12 cellular contexts compared by ENCODE assay signal in genomic region chr2:23662941-23663729, GRCh38.
DNase-seq lines count a peak whose midpoint lies in the region; ATAC-seq, FAIRE-seq and TF ChIP-seq lines count a peak whose summit lies in the region.
"Had no signal": no experiment of that assay in that cellular context is flagged by ENCODE, and none has a peak within 500 bp of the region (broad histone marks: within the 10 kb centered on the region; RNA-seq: fewer than 3 reads in every experiment).

No MANE protein-coding gene starts in this region.

- H3K79me2 ChIP-seq in MM.1S (ENCODE audit: low read length): no peaks in the 10 kb centered on the region

- peaks cover 9% of the 10 kb centered on the region for H3K27me3 Mint-ChIP-seq in activated T-helper 2 cell treated with anti-CD3 and anti-CD28 coated beads, Interferon-gamma antibody, Interleukin-2, Interleukin-4, amounts not matched to agents 10 μg/mL and 5 μg/mL and 100 μg/mL, durations not matched to agents 14 hours and 24 hours and 36 hours (ENCODE audit: low read depth)

- TF ChIP-seq CTCF in AG04450 (IDR thresholded peaks at IDR 0.05; ENCODE audit: low read depth, low read length) (no peak), RWPE2 (IDR thresholded peaks at IDR 0.05; ENCODE audit: poor library complexity, severe bottlenecking) (no peak), foreskin keratinocyte (conservative IDR thresholded peaks at IDR 0.05) (no peak), pancreas (IDR thresholded peaks at IDR 0.05) (no peak), MM.1S (IDR thresholded peaks at IDR 0.05; ENCODE audit: low read length) (no peak)

- intact Hi-C loops in pancreas (cut with DNase I): no loop called here
- intact Hi-C loops in activated T-helper 2 cell treated with anti-CD3 and anti-CD28 coated beads, Interferon-gamma antibody, Interleukin-2, Interleukin-4, amounts not matched to agents 10 μg/mL and 5 μg/mL and 100 μg/mL, durations not matched to agents 14 hours and 24 hours and 36 hours (cut with micrococcal nuclease): no loop called here

- no peaks in the 10 kb centered on the region; the same call in 1 of the 2 replicates for H3K9me3 ChIP-seq in AG04450 (ENCODE audit: control insufficient read depth, insufficient read depth, low read length)
- H3K9me3 ChIP-seq in RWPE2 (ENCODE audit: severe bottlenecking): no peaks in the 10 kb centered on the region
- H3K9me3 ChIP-seq in pancreas: no peaks in the 10 kb centered on the region
- H3K9me3 ChIP-seq in MM.1S (replicated peaks; ENCODE audit: insufficient read depth, low read length): no peaks in the 10 kb centered on the region
- H3K9me3 ChIP-seq: BLaER1 had no signal

- H3F3A ChIP-seq in MM.1S (ENCODE audit: insufficient read depth, low read length): no peaks in the 10 kb centered on the region

- WGBS in pancreas, 2 donors: 21 to 23% methylated on average over 43 of the region's 43 CpGs

- no peak overlapping the region for H3K4me3 Mint-ChIP-seq in activated T-helper 2 cell treated with anti-CD3 and anti-CD28 coated beads, Interferon-gamma antibody, Interleukin-2, Interleukin-4, amounts not matched to agents 10 μg/mL and 5 μg/mL and 100 μg/mL, durations not matched to agents 14 hours and 24 hours and 36 hours (ENCODE audit: low read depth)
- H3K4me3 Mint-ChIP-seq: T-helper 1 cell treated with Interleukin-12 subunit alpha and Interleukin-12 subunit beta and Interleukin-4 antibody, amounts not matched to agents 30 μg/mL and 1 μg/mL, for 36 hours had no signal

- no peaks in the 10 kb centered on the region for H3K4me1 ChIP-seq in RWPE2 (ENCODE audit: insufficient read depth, poor library complexity, severe bottlenecking)
- no peaks in the 10 kb centered on the region for H3K4me1 ChIP-seq in foreskin keratinocyte
- H3K4me1 ChIP-seq in pancreas: no peaks in the 10 kb centered on the region
- no peaks in the 10 kb centered on the region for H3K4me1 ChIP-seq in MM.1S (ENCODE audit: low read length)
- H3K4me1 ChIP-seq: BLaER1 had no signal

- peaks cover 7% of the 10 kb centered on the region for H3K4me1 Mint-ChIP-seq in activated T-helper 2 cell treated with anti-CD3 and anti-CD28 coated beads, Interferon-gamma antibody, Interleukin-2, Interleukin-4, amounts not matched to agents 10 μg/mL and 5 μg/mL and 100 μg/mL, durations not matched to agents 14 hours and 24 hours and 36 hours (ENCODE audit: low read depth)

- FAIRE-seq in pancreas (lab: Jason Lieb, UNC): no peak

- no peaks in the 10 kb centered on the region for H3K9me2 ChIP-seq in MM.1S (replicated peaks; ENCODE audit: insufficient read depth, low read length)

- POLR2A ChIA-PET in AG04450 (lab: Yijun Ruan, JAX): interaction anchor here (1.4 kb wide), 1 partner anchor 95 kb away, joined by 3 read pairs; no protein-coding TSS in a partner anchor

- no peak overlapping the region for H3K4me2 ChIP-seq in MM.1S (ENCODE audit: low read depth, low read length)
- H3K4me2 ChIP-seq: BLaER1 had no signal

- DNase-seq in AG04450 (ENCODE audit: low read depth, low spot score): no peak
- no peak for DNase-seq in RWPE2 (ENCODE audit: low spot score)
- DNase-seq in foreskin keratinocyte: no peak
- peak in 1 of 6 donors; percentile 57 for DNase-seq in pancreas
- no peak for DNase-seq in stimulated activated CD8-positive, alpha-beta memory T cell treated with anti-CD3 and anti-CD28 coated beads, Interleukin-4, amount 100 ng/mL, for 48 hours
- no peak for DNase-seq in MM.1S
- no peak for DNase-seq in ecto neural progenitor cell (ENCODE audit: low spot score)
- DNase-seq in activated T-helper 2 cell treated with anti-CD3 and anti-CD28 coated beads, Interferon-gamma antibody, Interleukin-2, Interleukin-4, amounts not matched to agents 10 μg/mL and 5 μg/mL and 100 μg/mL, durations not matched to agents 14 hours and 24 hours and 36 hours (ENCODE audit: low spot score): no peak
- DNase-seq: cerebellar nuclear complex, NCI-H82 had no signal

- H3K9ac ChIP-seq in MM.1S (ENCODE audit: low read length): no peak overlapping the region
- H3K9ac ChIP-seq: BLaER1 had no signal

- H3K27ac Mint-ChIP-seq in activated T-helper 2 cell treated with anti-CD3 and anti-CD28 coated beads, Interferon-gamma antibody, Interleukin-2, Interleukin-4, amounts not matched to agents 10 μg/mL and 5 μg/mL and 100 μg/mL, durations not matched to agents 14 hours and 24 hours and 36 hours: no peak overlapping the region
- H3K27ac Mint-ChIP-seq: T-helper 1 cell treated with Interleukin-12 subunit alpha and Interleukin-12 subunit beta and Interleukin-4 antibody, amounts not matched to agents 30 μg/mL and 1 μg/mL, for 36 hours had no signal

- CTCF ChIA-PET in AG04450 (lab: Charles Lee): no interaction called here

- H3K27ac ChIP-seq in AG04450 (ENCODE audit: low read depth, low read length) (no peak overlapping the region), RWPE2 (ENCODE audit: poor library complexity, severe bottlenecking) (no peak overlapping the region), foreskin keratinocyte (no peak overlapping the region), pancreas (no peak overlapping the region), MM.1S (ENCODE audit: low read length) (no peak overlapping the region)
- H3K27ac ChIP-seq: BLaER1 had no signal

- H3K4me3 ChIP-seq in AG04450 (ENCODE audit: low read depth, low read length): peak overlapping the region; percentile 36
- no peak overlapping the region for H3K4me3 ChIP-seq in RWPE2 (ENCODE audit: severe bottlenecking)
- peak overlapping the region in 1 of 4 donors; percentile 10 for H3K4me3 ChIP-seq in pancreas
- no peak overlapping the region for H3K4me3 ChIP-seq in MM.1S (ENCODE audit: low read length)
- H3K4me3 ChIP-seq: BLaER1 had no signal

- H3K36me3 Mint-ChIP-seq in activated T-helper 2 cell treated with anti-CD3 and anti-CD28 coated beads, Interferon-gamma antibody, Interleukin-2, Interleukin-4, amounts not matched to agents 10 μg/mL and 5 μg/mL and 100 μg/mL, durations not matched to agents 14 hours and 24 hours and 36 hours (ENCODE audit: low read depth): no peaks in the 10 kb centered on the region

- H3K36me3 ChIP-seq in RWPE2 (ENCODE audit: low read depth) (no peaks in the 10 kb centered on the region), pancreas (no peaks in the 10 kb centered on the region), MM.1S (replicated peaks; ENCODE audit: insufficient read depth, low read length) (no peaks in the 10 kb centered on the region)
- H3K36me3 ChIP-seq: BLaER1 had no signal

- H3K27me3 ChIP-seq in AG04450 (ENCODE audit: control insufficient read depth, insufficient read depth, low read length): peaks cover 5% of the 10 kb centered on the region
- no peaks in the 10 kb centered on the region for H3K27me3 ChIP-seq in RWPE2 (ENCODE audit: insufficient read depth, poor library complexity, severe bottlenecking)
- H3K27me3 ChIP-seq in foreskin keratinocyte: peaks cover 16% of the 10 kb centered on the region
- H3K27me3 ChIP-seq in pancreas: peaks cover 0 to 3% (median 0%) of the 10 kb centered on the region in 4 donors
- no peaks in the 10 kb centered on the region for H3K27me3 ChIP-seq in MM.1S (replicated peaks; ENCODE audit: insufficient read depth, low read length)
- H3K27me3 ChIP-seq: BLaER1 had no signal

- ATAC-seq in RWPE2 (ENCODE audit: low read depth) (0 out of 3 replicates have a peak, but pooled peaks have one; percentile 26), foreskin keratinocyte (peak; percentile 71), pancreas (peak in 3 of 4 donors; percentile 70 to 77 (median 72))

- H2AFZ ChIP-seq in MM.1S (ENCODE audit: low read length): no peak overlapping the region

- H3K9me3 Mint-ChIP-seq in activated T-helper 2 cell treated with anti-CD3 and anti-CD28 coated beads, Interferon-gamma antibody, Interleukin-2, Interleukin-4, amounts not matched to agents 10 μg/mL and 5 μg/mL and 100 μg/mL, durations not matched to agents 14 hours and 24 hours and 36 hours: no peaks in the 10 kb centered on the region
- H3K9me3 Mint-ChIP-seq: T-helper 1 cell treated with Interleukin-12 subunit alpha and Interleukin-12 subunit beta and Interleukin-4 antibody, amounts not matched to agents 30 μg/mL and 1 μg/mL, for 36 hours had no signal

- no peaks in the 10 kb centered on the region for H4K20me1 ChIP-seq in MM.1S (ENCODE audit: insufficient read depth, low read length)
- H4K20me1 ChIP-seq: BLaER1 had no signal
